In genomic region chr14:24680516-24680915, GRCh38 we compare ENCODE assay signal across 15 cellular contexts. TPM values are rescaled to one million over a fixed set of nuclear protein-coding genes. Genes with fewer than 3 reads are reported as not detected.
"Had no signal": no experiment of that assay in that cellular context is flagged by ENCODE, and none has a peak within 500 bp of the region (broad histone marks: within the 10 kb centered on the region; RNA-seq: fewer than 3 reads in every experiment).

No MANE protein-coding gene starts in this region.

- H3K4me1 ChIP-seq: body of pancreas had no signal

- FAIRE-seq: kidney, small intestine had no signal

- H3K4me3 ChIP-seq: body of pancreas, left ventricle myocardium inferior had no signal

- H3K9me3 Mint-ChIP-seq: activated T-helper 17 cell treated with anti-CD3 and anti-CD28 coated beads, Interleukin-2, amount 50 U/mL, for 72 hours had no signal

- ATAC-seq: activated T-helper 17 cell treated with anti-CD3 and anti-CD28 coated beads, Interleukin-2, amount 50 U/mL, for 72 hours; body of pancreas had no signal

- H3K36me3 ChIP-seq: left ventricle myocardium inferior had no signal

- H3K27ac Mint-ChIP-seq: activated B cell treated with CpG ODN at 0.5 μM for 24 hours; activated naive CD4-positive, alpha-beta T cell treated with anti-CD3 and anti-CD28 coated beads for 36 hours; activated T-helper 17 cell treated with anti-CD3 and anti-CD28 coated beads, Interleukin-2, amount 50 U/mL, for 72 hours had no signal

- H3K27me3 ChIP-seq: body of pancreas had no signal

- H3K4me3 Mint-ChIP-seq: activated B cell treated with CpG ODN at 0.5 μM for 24 hours; activated naive CD4-positive, alpha-beta T cell treated with anti-CD3 and anti-CD28 coated beads for 36 hours had no signal

- DNase-seq: activated B cell treated with CpG ODN at 0.5 μM for 24 hours; activated CD4-positive, alpha-beta T cell treated with anti-CD3 and anti-CD28 coated beads, Interleukin-2, amount 50 U/mL, for 1 hour; activated CD8-positive, alpha-beta memory T cell treated with anti-CD3 and anti-CD28 coated beads, Interleukin-2, amount 50 U/mL, for 4 hours; activated naive CD4-positive, alpha-beta T cell treated with anti-CD3 and anti-CD28 coated beads for 36 hours; amniotic stem cell; body of pancreas; central memory CD4-positive, alpha-beta T cell; kidney; left ventricle myocardium inferior; mesenchymal stem cell; small intestine; substantia nigra; trophoblast cell had no signal

- H3K9me3 ChIP-seq: body of pancreas, left ventricle myocardium inferior had no signal

- H3K27ac ChIP-seq: body of pancreas, left ventricle myocardium inferior had no signal

RNA-seq across cellular contexts. Expression of gene GZMB, which starts 46.5 kb away (rescaled TPM):
- total RNA-seq: body of pancreas, epithelial cell of proximal tubule had no signal
